In the genomic region with DNA sequence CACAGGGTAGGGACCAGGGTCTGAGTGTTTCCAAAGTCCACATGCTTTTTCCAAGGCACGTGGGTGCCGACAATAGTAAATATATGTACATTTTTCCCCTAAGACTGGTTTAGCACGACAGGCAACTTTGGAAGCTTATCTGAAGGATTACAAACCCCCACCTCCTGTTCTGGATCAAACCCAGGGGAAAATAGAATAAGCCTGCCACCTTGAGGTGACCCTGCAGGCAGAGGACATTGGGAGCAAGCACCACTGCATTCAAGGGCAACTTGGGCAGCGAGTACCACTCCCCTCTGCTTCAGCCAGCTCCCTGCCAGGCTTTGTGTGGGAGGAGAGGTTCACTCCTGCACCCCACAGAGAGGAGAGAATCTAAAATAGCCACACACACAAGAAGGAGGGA, we compare ENCODE assay signal across 8 cellular contexts. TPM values are rescaled to one million over a fixed set of nuclear protein-coding genes. Genes with fewer than 3 reads are reported as not detected.
DNase-seq lines count a peak whose midpoint lies in the region; ATAC-seq, FAIRE-seq and TF ChIP-seq lines count a peak whose summit lies in the region.

No MANE protein-coding gene starts in this region.

- no peaks in the 10 kb centered on the region for H3K9me2 ChIP-seq in SK-N-SH

- H3K27me3 ChIP-seq in SK-N-SH (ENCODE audit: insufficient read depth) = no peaks in the 10 kb centered on the region

- H3K9me3 ChIP-seq in SK-N-SH = no peaks in the 10 kb centered on the region

- no peak overlapping the region for H2AFZ ChIP-seq in SK-N-SH (ENCODE audit: low read depth)

- 61% methylated on average over 4 of the region's 4 CpGs for WGBS in SK-N-SH (ENCODE audit: low lambda C conversion rate)

- DNase-seq in DMS 273 treated with DMSO at 0.1 percent for 48 hours (lab: John Stamatoyannopoulos, UW) (peak; percentile 54), Kasumi-1 (lab: John Stamatoyannopoulos, UW) (peak; percentile 14 to 33), SK-N-SH (peak; percentile 60), left ventricle myocardium superior (peak; percentile 47), urothelium cell line (ENCODE audit: low spot score) (peak; percentile 39), NCI-H1436 treated with DMSO at 0.1 percent for 48 hours (lab: John Stamatoyannopoulos, UW) (no peak)
- DNase-seq in activated naive CD4-positive, alpha-beta T cell treated with Interleukin-2 at 50 U/mL for 16 hours = no peak

- no peak overlapping the region for H3K9ac ChIP-seq in SK-N-SH

- H3K4me2 ChIP-seq in SK-N-SH = no peak overlapping the region

- intact Hi-C loops in left ventricle myocardium superior (cut with micrococcal nuclease) = no loop called here

- H3K36me3 ChIP-seq in SK-N-SH (replicated peaks in 1 of 2; ENCODE audit: control insufficient read depth in 1 of 2, insufficient read depth in 2 of 2, low read length in 1 of 2) = no peaks in the 10 kb centered on the region

- peak; percentile 66 for ATAC-seq in left ventricle myocardium superior
- no peak for ATAC-seq in GM21576 (IDR thresholded peaks at IDR 0.05; ENCODE audit: unreplicated experiment)

- H3K4me3 ChIP-seq in SK-N-SH (ENCODE audit: low read depth in 2 of 2, low read length in 1 of 2) = no peak overlapping the region

- POLR2A ChIA-PET in SK-N-SH (lab: Yijun Ruan, JAX) = no interaction called here

- H3K79me2 ChIP-seq in SK-N-SH (ENCODE audit: insufficient read depth) = no peaks in the 10 kb centered on the region

- H3K4me1 ChIP-seq in SK-N-SH (ENCODE audit: control insufficient read depth in 1 of 2, insufficient read depth in 2 of 2, low read depth in 1 of 2, low read length in 1 of 2) = peaks cover 0 to 10% of the 10 kb centered on the region in 2 experiments; a peak in 2 of 4 replicates

- no peak for FAIRE-seq in urothelium cell line (lab: Jason Lieb, UNC)

- CTCF ChIA-PET in SK-N-SH (lab: Yijun Ruan, JAX) = interaction anchor here (0.6 to 11.6 kb wide), 38 partner anchors 12 to 385 kb away, joined by 3 to 141 read pairs (median 4); partner anchors contain the start of genes MGLL and TPRA1

- peak; percentile 85 for TF ChIP-seq RAD21 in SK-N-SH (IDR thresholded peaks at IDR 0.05; ENCODE audit: low read length)

- peak; percentile 54 for TF ChIP-seq CTCF in SK-N-SH (IDR thresholded peaks at IDR 0.05)

- no peaks in the 10 kb centered on the region for H3F3A ChIP-seq in SK-N-SH (replicated peaks; ENCODE audit: insufficient read depth)

- H3K27ac ChIP-seq in SK-N-SH (ENCODE audit: low read depth in 2 of 2, low read length in 1 of 2) = no peak overlapping the region

- H4K20me1 ChIP-seq in SK-N-SH (ENCODE audit: insufficient read depth) = no peaks in the 10 kb centered on the region

- no peak for TF ChIP-seq EP300 in SK-N-SH (IDR thresholded peaks at IDR 0.05; ENCODE audit: borderline replicate concordance in 1 of 2, low read depth in 1 of 2, low read length in 1 of 2)

TF ChIP-seq in SK-N-SH, 30 proteins besides CTCF, POLR2A, EP300 and RAD21:
- TF ChIP-seq MEF2A (IDR thresholded peaks at IDR 0.05; ENCODE audit: borderline replicate concordance, low read depth) = no peak
- no peak for TF ChIP-seq NFIC (IDR thresholded peaks at IDR 0.05; ENCODE audit: borderline replicate concordance)
- TF ChIP-seq, protein P1, sequence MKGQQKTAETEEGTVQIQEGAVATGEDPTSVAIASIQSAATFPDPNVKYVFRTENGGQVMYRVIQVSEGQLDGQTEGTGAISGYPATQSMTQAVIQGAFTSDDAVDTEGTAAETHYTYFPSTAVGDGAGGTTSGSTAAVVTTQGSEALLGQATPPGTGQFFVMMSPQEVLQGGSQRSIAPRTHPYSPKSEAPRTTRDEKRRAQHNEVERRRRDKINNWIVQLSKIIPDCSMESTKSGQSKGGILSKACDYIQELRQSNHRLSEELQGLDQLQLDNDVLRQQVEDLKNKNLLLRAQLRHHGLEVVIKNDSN (IDR thresholded peaks at IDR 0.05; ENCODE audit: borderline replicate concordance, low read depth) = no peak
- TF ChIP-seq RFX5 (IDR thresholded peaks at IDR 0.05; ENCODE audit: low read length) = no peak
- TF ChIP-seq SMC3 (IDR thresholded peaks at IDR 0.05; ENCODE audit: low read depth, low read length) = peak; percentile 60
- TF ChIP-seq FOXJ3 (CRISPR knock-in tag; IDR thresholded peaks at IDR 0.05) = no peak
- no peak for TF ChIP-seq GABPA (IDR thresholded peaks at IDR 0.05; ENCODE audit: low read depth)

RNA-seq across cellular contexts. Expression of gene KBTBD12, which starts 44.8 kb away (rescaled TPM):
- not detected in 2 replicates for polyA plus RNA-seq in SK-N-SH (2012; rRNA removed)
- polyA plus RNA-seq in SK-N-SH (2012; cell fraction: cytosol; rRNA removed) = not detected in 2 replicates
- polyA plus RNA-seq in SK-N-SH (2012; cell fraction: nucleus; rRNA removed) = not detected in 2 replicates
- 27.5 TPM for total RNA-seq in left ventricle myocardium superior

Comparison
In these comparisons a context has a peak if more than half of its experiments do, and no peak if none do; other contexts are left out.
1. DNase-seq: peak in DMS 273 treated with DMSO at 0.1 percent for 48 hours (single experiment), Kasumi-1 (2 of 2), SK-N-SH (single experiment), left ventricle myocardium superior (single experiment) and urothelium cell line (single experiment); none in activated naive CD4-positive, alpha-beta T cell treated with Interleukin-2 at 50 U/mL for 16 hours (single experiment) and NCI-H1436 treated with DMSO at 0.1 percent for 48 hours (single experiment).